22 cellular contexts compared by ENCODE assay signal in the genomic region with DNA sequence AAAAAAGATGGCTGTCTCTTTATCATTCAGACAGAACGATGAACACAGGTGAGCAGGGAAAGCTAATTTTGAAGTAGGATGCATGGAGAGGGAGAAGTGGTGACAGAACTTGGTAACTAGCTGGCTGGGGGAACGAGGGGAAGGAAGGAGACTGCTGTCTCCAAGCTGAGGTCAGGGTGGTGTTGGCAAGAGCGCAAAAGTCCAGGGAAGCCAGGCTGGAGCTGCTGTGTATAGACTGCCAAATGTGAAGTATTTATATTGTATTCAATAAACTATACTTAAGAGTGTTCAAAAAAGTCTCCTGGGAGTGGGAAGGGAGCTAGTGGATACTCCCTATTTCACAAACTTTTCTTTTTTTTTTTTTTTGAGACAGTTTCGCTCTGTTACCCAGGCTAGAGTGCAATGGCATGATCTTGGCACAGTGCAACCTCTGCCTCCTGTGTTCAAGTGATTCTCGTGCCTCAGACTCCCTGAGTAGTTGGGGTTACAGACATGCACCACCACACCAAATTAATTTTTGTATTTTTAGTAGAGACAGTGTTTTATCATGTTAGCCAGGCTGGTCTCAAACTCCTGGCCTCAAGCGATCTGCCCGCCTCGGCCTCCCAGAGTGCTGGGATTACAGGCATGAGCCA. TPM values are rescaled to one million over a fixed set of nuclear protein-coding genes. Genes with fewer than 3 reads are reported as not detected.
DNase-seq lines count a peak whose midpoint lies in the region; ATAC-seq and TF ChIP-seq lines count a peak whose summit lies in the region.
"Had no signal": no experiment of that assay in that cellular context is flagged by ENCODE, and none has a peak within 500 bp of the region (broad histone marks: within the 10 kb centered on the region; RNA-seq: fewer than 3 reads in every experiment).

No MANE protein-coding gene starts in this region.

- H3F3A ChIP-seq in PC-3 (ENCODE audit: low read length, unreplicated experiment), result no peaks in the 10 kb centered on the region

- peaks cover 10% of the 10 kb centered on the region for H3K4me1 Mint-ChIP-seq in activated T-helper 17 cell treated with anti-CD3 and anti-CD28 coated beads, Interleukin-2, amount 50 U/mL, for 72 hours

- no TSS peak for BruUV-seq in PC-3 (replicated peaks; lab: Mats Ljungman, UMichigan)

- H3K27ac ChIP-seq in right atrium auricular region (no peak overlapping the region), right cardiac atrium (ENCODE audit: low read length) (no peak overlapping the region), upper lobe of right lung (no peak overlapping the region), PC-3 (ENCODE audit: low read length) (no peak overlapping the region)
- H3K27ac ChIP-seq: SJSA1 had no signal

- H3K4me1 ChIP-seq in right atrium auricular region (no peaks in the 10 kb centered on the region), right cardiac atrium (ENCODE audit: control insufficient read depth, insufficient read depth, low read length) (no peaks in the 10 kb centered on the region), upper lobe of right lung (no peaks in the 10 kb centered on the region), PC-3 (ENCODE audit: insufficient read depth, low read length) (no peaks in the 10 kb centered on the region)
- H3K4me1 ChIP-seq: SJSA1 had no signal

- 68% methylated on average over 8 of the region's 8 CpGs for WGBS in right cardiac atrium

- no peak for TF ChIP-seq CTCF in right atrium auricular region (IDR thresholded peaks at IDR 0.05)
- no peak for TF ChIP-seq CTCF in upper lobe of right lung (IDR thresholded peaks at IDR 0.05)
- no peak for TF ChIP-seq CTCF in PC-3 (conservative IDR thresholded peaks at IDR 0.05; ENCODE audit: low read depth, low read length)

- peaks cover 9% of the 10 kb centered on the region for H3K36me3 ChIP-seq in right atrium auricular region
- H3K36me3 ChIP-seq in upper lobe of right lung, result peaks cover 28% of the 10 kb centered on the region
- no peaks in the 10 kb centered on the region for H3K36me3 ChIP-seq in PC-3 (ENCODE audit: low read depth, low read length)

- no peaks in the 10 kb centered on the region for H3K9me3 Mint-ChIP-seq in activated T-helper 17 cell treated with anti-CD3 and anti-CD28 coated beads, Interleukin-2, amount 50 U/mL, for 72 hours
- H3K9me3 Mint-ChIP-seq: HFFc6 had no signal

- no peaks in the 10 kb centered on the region for H4K20me1 ChIP-seq in PC-3 (ENCODE audit: low read length)

- no peaks in the 10 kb centered on the region for H3K9me2 ChIP-seq in PC-3 (replicated peaks; ENCODE audit: low read length)

- ATAC-seq in right cardiac atrium (no peak), upper lobe of right lung (peak; percentile 35), GM21529 (IDR thresholded peaks at IDR 0.05; ENCODE audit: unreplicated experiment) (no peak), PC-3 (no peak)
- no peak for ATAC-seq in activated T-helper 17 cell treated with anti-CD3 and anti-CD28 coated beads, Interleukin-2, amount 50 U/mL, for 72 hours (replicated peaks)

- H3K9ac ChIP-seq in PC-3 (ENCODE audit: low read length), result no peak overlapping the region

- POLR2A ChIA-PET in PC-3 (lab: Charles Lee; ENCODE audit: unreplicated experiment), result no interaction called here

- H3K4me3 Mint-ChIP-seq in activated T-helper 17 cell treated with anti-CD3 and anti-CD28 coated beads, Interleukin-2, amount 50 U/mL, for 72 hours, result no peak overlapping the region
- H3K4me3 Mint-ChIP-seq: CD14-positive monocyte, HFFc6 had no signal

- H3K9me3 ChIP-seq in right atrium auricular region (no peaks in the 10 kb centered on the region), right cardiac atrium (ENCODE audit: control insufficient read depth, low read length) (no peaks in the 10 kb centered on the region), upper lobe of right lung (no peaks in the 10 kb centered on the region), PC-3 (ENCODE audit: low read length) (no peaks in the 10 kb centered on the region)
- H3K9me3 ChIP-seq: SJSA1 had no signal

- H3K27me3 ChIP-seq in right atrium auricular region (no peaks in the 10 kb centered on the region), right cardiac atrium (ENCODE audit: control insufficient read depth, insufficient read depth) (no peaks in the 10 kb centered on the region), upper lobe of right lung (no peaks in the 10 kb centered on the region), PC-3 (ENCODE audit: low read length) (no peaks in the 10 kb centered on the region)
- H3K27me3 ChIP-seq: SJSA1 had no signal

- intact Hi-C loops in right cardiac atrium (cut with DNase I), result no loop called here
- intact Hi-C loops in upper lobe of right lung (cut with DNase I), result no loop called here
- intact Hi-C loops in PC-3 (cut with micrococcal nuclease), result no loop called here

- H2AFZ ChIP-seq in PC-3 (ENCODE audit: low read length), result no peak overlapping the region

- H3K4me3 ChIP-seq in right atrium auricular region (no peak overlapping the region), right cardiac atrium (ENCODE audit: low read length) (no peak overlapping the region), upper lobe of right lung (no peak overlapping the region), PC-3 (ENCODE audit: low read length) (no peak overlapping the region)
- H3K4me3 ChIP-seq: SJSA1 had no signal

- H3K4me2 ChIP-seq in PC-3 (ENCODE audit: low read length), result no peak overlapping the region

- CTCF ChIA-PET in PC-3 (lab: Charles Lee), result no interaction called here

- no peaks in the 10 kb centered on the region for H3K79me2 ChIP-seq in PC-3 (ENCODE audit: low read length)

- peak overlapping the region; percentile 87 for H3K27ac Mint-ChIP-seq in activated T-helper 17 cell treated with anti-CD3 and anti-CD28 coated beads, Interleukin-2, amount 50 U/mL, for 72 hours
- H3K27ac Mint-ChIP-seq: HFFc6 had no signal

- DNase-seq in right atrium auricular region (ENCODE audit: low spot score) (peak; percentile 32), right cardiac atrium (no peak), mesenteric fat pad (ENCODE audit: low spot score) (peak; percentile 67), upper lobe of right lung (peak; percentile 39), PC-3 (no peak), COLO668 (lab: John Stamatoyannopoulos, UW; ENCODE audit: unreplicated experiment) (no peak)
- DNase-seq: ACHN, DMS 273 treated with DMSO at 0.1 percent for 48 hours, DND-41, H7, HFFc6, KG1, NCI-H1105 treated with DMSO at 0.1 percent for 48 hours, NCI-H1694, NCI-H2081 treated with DMSO at 0.1 percent for 48 hours, NCI-H510A, NCI-H774 had no signal

- H3K27me3 Mint-ChIP-seq in activated T-helper 17 cell treated with anti-CD3 and anti-CD28 coated beads, Interleukin-2, amount 50 U/mL, for 72 hours, result no peaks in the 10 kb centered on the region

- H3K36me3 Mint-ChIP-seq in activated T-helper 17 cell treated with anti-CD3 and anti-CD28 coated beads, Interleukin-2, amount 50 U/mL, for 72 hours (ENCODE audit: low read depth), result peaks cover 50% of the 10 kb centered on the region

RNA-seq across cellular contexts. Expression of a gene that starts 8.2 kb away (rescaled TPM):
- 1 to 10 TPM; 2.4 to 3.5 TPM for total RNA-seq in right atrium auricular region
- 1 to 10 TPM; 4.9 to 8.7 (median 6.7) TPM for total RNA-seq in right cardiac atrium
- polyA plus RNA-seq in right cardiac atrium, result 2.8 TPM
- total RNA-seq in activated T-helper 17 cell treated with anti-CD3 and anti-CD28 coated beads, Interleukin-2, amount 50 U/mL, for 72 hours, result 10 to 100 TPM in 1 of 2 donors, 1 to 10 TPM in 1; 9.5 to 28.4 TPM
- 25.4 TPM for total RNA-seq in mesenteric fat pad
- 14.2 TPM for total RNA-seq in upper lobe of right lung
- total RNA-seq in PC-3 (2014; rRNA removed), result not detected in 2 replicates
- total RNA-seq: G401 had no signal

RNA-seq across cellular contexts. Expression of a gene that starts 8.6 kb away (rescaled TPM):
- total RNA-seq in right atrium auricular region, result not detected
- total RNA-seq in right cardiac atrium, result not detected
- 0.16 TPM for polyA plus RNA-seq in right cardiac atrium
- total RNA-seq in activated T-helper 17 cell treated with anti-CD3 and anti-CD28 coated beads, Interleukin-2, amount 50 U/mL, for 72 hours, result 1 to 10 TPM in 1 of 2 donors, not detected in 1; 1.1 TPM
- total RNA-seq in mesenteric fat pad, result not detected
- total RNA-seq in upper lobe of right lung, result not detected
- not detected in 2 replicates for total RNA-seq in PC-3 (2014; rRNA removed)
- total RNA-seq: G401, H7, HFFc6, SJSA1 had no signal
- polyA plus RNA-seq: CD14-positive monocyte had no signal

RNA-seq across cellular contexts. Expression of a gene that starts 13.9 kb away (rescaled TPM):
- total RNA-seq in right atrium auricular region (not detected), right cardiac atrium (1,000 to 10,000 TPM; 4,539 to 8,032 (median 6,851) TPM), mesenteric fat pad (7,388 TPM), upper lobe of right lung (7,693 TPM), PC-3 (2014; rRNA removed) (not detected in 2 replicates)
- polyA plus RNA-seq in right cardiac atrium, result not detected
- total RNA-seq in activated T-helper 17 cell treated with anti-CD3 and anti-CD28 coated beads, Interleukin-2, amount 50 U/mL, for 72 hours, result 1,000 to 10,000 TPM; 5,691 to 6,034 TPM
- total RNA-seq: G401, H7, SJSA1 had no signal
- polyA plus RNA-seq: CD14-positive monocyte had no signal

RNA-seq across cellular contexts. Expression of a gene that starts 48.8 kb away (rescaled TPM):
- total RNA-seq in right atrium auricular region (100 to 1,000 TPM in 1 of 2 donors, 10 to 100 TPM in 1; 94.0 to 101 TPM), right cardiac atrium (10 to 100 TPM; 83.7 to 98.2 (median 90.9) TPM), mesenteric fat pad (57.1 TPM), upper lobe of right lung (80.4 TPM), PC-3 (2014; rRNA removed) (24.1 and 30.0 TPM in 2 replicates)
- polyA plus RNA-seq in right cardiac atrium, result 39.4 TPM
- 10 to 100 TPM; 47.2 to 83.1 TPM for total RNA-seq in activated T-helper 17 cell treated with anti-CD3 and anti-CD28 coated beads, Interleukin-2, amount 50 U/mL, for 72 hours

Comparison
In these comparisons a context has a peak if more than half of its experiments do, and no peak if none do; other contexts are left out.
1. DNase-seq: peak in right atrium auricular region (single experiment), mesenteric fat pad (single experiment) and upper lobe of right lung (single experiment); none in right cardiac atrium (0 of 3), PC-3 (single experiment) and COLO668 (single experiment).
2. RNA of a gene that starts 13.9 kb away (total RNA-seq): 7,693 TPM in upper lobe of right lung (single experiment), 7,388 TPM in mesenteric fat pad (single experiment), 4,539 to 8,032 TPM in right cardiac atrium and 5,691 to 6,034 TPM in activated T-helper 17 cell treated with anti-CD3 and anti-CD28 coated beads, Interleukin-2, amount 50 U/mL, for 72 hours; not detected in right atrium auricular region and not detected in PC-3; every median in the first group is over 1,000 times any median in the second.